In genomic region chrX:112760697-112761096, GRCh38 we compare ENCODE assay signal across 13 cellular contexts.
DNase-seq lines count a peak whose midpoint lies in the region; ATAC-seq and TF ChIP-seq lines count a peak whose summit lies in the region.
"Had no signal": no experiment of that assay in that cellular context is flagged by ENCODE, and none has a peak within 500 bp of the region (broad histone marks: within the 10 kb centered on the region; RNA-seq: fewer than 3 reads in every experiment).

No MANE protein-coding gene starts in this region.

- ATAC-seq in GM21447 (IDR thresholded peaks at IDR 0.05; ENCODE audit: unreplicated experiment) = peak; percentile 47
- ATAC-seq in HG03196 (IDR thresholded peaks at IDR 0.05; ENCODE audit: unreplicated experiment) = peak; percentile 63

- H3K4me3 ChIP-seq in GM08714 (ENCODE audit: low read length) (peak overlapping the region; percentile 46; the same call in 1 of the 2 replicates), fibroblast of mammary gland (ENCODE audit: control insufficient read depth, low read depth, low read length) (no peak overlapping the region)
- H3K4me3 ChIP-seq: HAP-1, SJSA1 had no signal

- peak; percentile 7 for DNase-seq in fibroblast of mammary gland (ENCODE audit: low read depth)
- no peak for DNase-seq in T-helper 1 cell
- DNase-seq in RPMI8226 = no peak
- DNase-seq in NCI-H1105 (lab: John Stamatoyannopoulos, UW) = no peak
- DNase-seq in DMS153 (lab: John Stamatoyannopoulos, UW) = no peak
- DNase-seq: CD4-positive, alpha-beta memory T cell; immature natural killer cell; NCI-H187 treated with DMSO at 0.1 percent for 48 hours had no signal

- TF ChIP-seq CTCF in fibroblast of mammary gland (conservative IDR thresholded peaks at IDR 0.05; ENCODE audit: control insufficient read depth, insufficient read depth, low read depth, low read length) = no peak
